Comparison of ENCODE assay signal across 12 cellular contexts in genomic region chr2:224308267-224308911, GRCh38.
DNase-seq lines count a peak whose midpoint lies in the region; ATAC-seq and FAIRE-seq lines count a peak whose summit lies in the region.
"Had no signal": no experiment of that assay in that cellular context is flagged by ENCODE, and none has a peak within 500 bp of the region (broad histone marks: within the 10 kb centered on the region; RNA-seq: fewer than 3 reads in every experiment).

No MANE protein-coding gene starts in this region.

- H3K9me3 Mint-ChIP-seq in stimulated activated naive CD8-positive, alpha-beta T cell treated with anti-CD3 and anti-CD28 coated beads, Interleukin-15, amount 100 ng/mL, for 72 hours = no peaks in the 10 kb centered on the region
- H3K9me3 Mint-ChIP-seq in activated CD4-positive, alpha-beta T cell treated with anti-CD3 and anti-CD28 coated beads for 36 hours (ENCODE audit: low read depth) = no peaks in the 10 kb centered on the region
- H3K9me3 Mint-ChIP-seq: activated naive CD4-positive, alpha-beta T cell treated with anti-CD3 and anti-CD28 coated beads for 36 hours had no signal

- H3K27ac Mint-ChIP-seq in stimulated activated naive CD8-positive, alpha-beta T cell treated with anti-CD3 and anti-CD28 coated beads, Interleukin-15, amount 100 ng/mL, for 72 hours = no peak overlapping the region
- no peak overlapping the region for H3K27ac Mint-ChIP-seq in activated CD4-positive, alpha-beta T cell treated with anti-CD3 and anti-CD28 coated beads for 36 hours
- H3K27ac Mint-ChIP-seq: activated naive CD4-positive, alpha-beta T cell treated with anti-CD3 and anti-CD28 coated beads for 36 hours had no signal

- H3K27me3 Mint-ChIP-seq in stimulated activated naive CD8-positive, alpha-beta T cell treated with anti-CD3 and anti-CD28 coated beads, Interleukin-15, amount 100 ng/mL, for 72 hours = peaks cover 26% of the 10 kb centered on the region
- H3K27me3 Mint-ChIP-seq in activated CD4-positive, alpha-beta T cell treated with anti-CD3 and anti-CD28 coated beads for 36 hours = peaks cover 14% of the 10 kb centered on the region

- no peak for DNase-seq in stimulated activated naive CD8-positive, alpha-beta T cell treated with anti-CD3 and anti-CD28 coated beads, Interleukin-15, Interleukin-2, amounts not matched to agents 100 U/mL and 50 U/mL, for 24 hours
- DNase-seq in stimulated activated naive CD8-positive, alpha-beta T cell treated with anti-CD3 and anti-CD28 coated beads, Interleukin-15, amount 100 ng/mL, for 72 hours = no peak
- DNase-seq in activated CD4-positive, alpha-beta T cell treated with anti-CD3 and anti-CD28 coated beads for 36 hours = no peak
- DNase-seq in posterior cingulate gyrus = no peak
- DNase-seq in RCC 7860 (ENCODE audit: low spot score) = no peak
- DNase-seq in NCI-H748 treated with DMSO at 0.1 percent for 48 hours (lab: John Stamatoyannopoulos, UW) = no peak
- DNase-seq: ACHN; activated naive CD4-positive, alpha-beta T cell treated with anti-CD3 and anti-CD28 coated beads for 36 hours; NCI-H524 treated with DMSO at 0.1 percent for 48 hours had no signal

- intact Hi-C loops in activated CD4-positive, alpha-beta T cell treated with anti-CD3 and anti-CD28 coated beads for 36 hours (cut with DNase I, micrococcal nuclease) = no loop called here
- intact Hi-C loops in posterior cingulate gyrus (cut with DNase I) = no loop called here

- H3K4me1 Mint-ChIP-seq in stimulated activated naive CD8-positive, alpha-beta T cell treated with anti-CD3 and anti-CD28 coated beads, Interleukin-15, amount 100 ng/mL, for 72 hours = no peaks in the 10 kb centered on the region
- H3K4me1 Mint-ChIP-seq in activated CD4-positive, alpha-beta T cell treated with anti-CD3 and anti-CD28 coated beads for 36 hours = peaks cover 3% of the 10 kb centered on the region

- CTCF ChIA-PET in activated CD4-positive, alpha-beta T cell treated with anti-CD3 and anti-CD28 coated beads for 36 hours (lab: Charles Lee) = interaction anchor here (0.6 to 1.1 kb wide), 2 partner anchors 21 to 25 kb away, joined by 3 read pairs; no protein-coding TSS in a partner anchor

- POLR2A ChIA-PET in activated CD4-positive, alpha-beta T cell treated with anti-CD3 and anti-CD28 coated beads for 36 hours (lab: Charles Lee) = no interaction called here

- FAIRE-seq in RCC 7860 (lab: Jason Lieb, UNC) = no peak
- FAIRE-seq: G401.6 had no signal

- H3K4me3 Mint-ChIP-seq in stimulated activated naive CD8-positive, alpha-beta T cell treated with anti-CD3 and anti-CD28 coated beads, Interleukin-15, amount 100 ng/mL, for 72 hours = no peak overlapping the region
- H3K4me3 Mint-ChIP-seq in activated CD4-positive, alpha-beta T cell treated with anti-CD3 and anti-CD28 coated beads for 36 hours = no peak overlapping the region
- H3K4me3 Mint-ChIP-seq: activated naive CD4-positive, alpha-beta T cell treated with anti-CD3 and anti-CD28 coated beads for 36 hours had no signal

- no peaks in the 10 kb centered on the region for H3K36me3 Mint-ChIP-seq in activated CD4-positive, alpha-beta T cell treated with anti-CD3 and anti-CD28 coated beads for 36 hours (ENCODE audit: low read depth)

- ATAC-seq in stimulated activated naive CD8-positive, alpha-beta T cell treated with anti-CD3 and anti-CD28 coated beads, Interleukin-15, Interleukin-2, amounts not matched to agents 100 U/mL and 50 U/mL, for 24 hours = peak; percentile 65
- no peak for ATAC-seq in stimulated activated naive CD8-positive, alpha-beta T cell treated with anti-CD3 and anti-CD28 coated beads, Interleukin-15, amount 100 ng/mL, for 72 hours
- ATAC-seq in HG02763 (IDR thresholded peaks at IDR 0.05; ENCODE audit: unreplicated experiment) (peak; percentile 86), HG03565 (IDR thresholded peaks at IDR 0.05; ENCODE audit: unreplicated experiment) (peak; percentile 95)
- no peak for ATAC-seq in activated CD4-positive, alpha-beta T cell treated with anti-CD3 and anti-CD28 coated beads for 36 hours

Comparison
In these comparisons a context has a peak if more than half of its experiments do, and no peak if none do; other contexts are left out.
1. ATAC-seq: peak in stimulated activated naive CD8-positive, alpha-beta T cell treated with anti-CD3 and anti-CD28 coated beads, Interleukin-15, Interleukin-2, amounts not matched to agents 100 U/mL and 50 U/mL, for 24 hours (single experiment), HG02763 (single experiment) and HG03565 (single experiment); none in stimulated activated naive CD8-positive, alpha-beta T cell treated with anti-CD3 and anti-CD28 coated beads, Interleukin-15, amount 100 ng/mL, for 72 hours (single experiment) and activated CD4-positive, alpha-beta T cell treated with anti-CD3 and anti-CD28 coated beads for 36 hours (single experiment).